ENCODE assay signal across 24 cellular contexts in genomic region chr2:130834923-130835765, GRCh38. TPM values are rescaled to one million over a fixed set of nuclear protein-coding genes. Genes with fewer than 3 reads are reported as not detected.
DNase-seq lines count a peak whose midpoint lies in the region; FAIRE-seq and TF ChIP-seq lines count a peak whose summit lies in the region.
"Had no signal": no experiment of that assay in that cellular context is flagged by ENCODE, and none has a peak within 500 bp of the region (broad histone marks: within the 10 kb centered on the region; RNA-seq: fewer than 3 reads in every experiment).

No MANE protein-coding gene starts in this region.

- H3K36me3 Mint-ChIP-seq in neural crest cell (ENCODE audit: low read depth): no peaks in the 10 kb centered on the region
- H3K36me3 Mint-ChIP-seq: activated CD4-positive, alpha-beta memory T cell treated with anti-CD3 and anti-CD28 coated beads for 36 hours; CD4-positive, alpha-beta memory T cell; naive thymus-derived CD8-positive, alpha-beta T cell; stimulated activated memory B cell treated with anti-CD40 and anti-IgM and Interleukin-4, amounts not matched to agents 10 μg/mL and 1 μg/mL and 100 μg/mL, for 72 hours had no signal

- no peaks in the 10 kb centered on the region for H3K9me3 Mint-ChIP-seq in neural crest cell
- H3K9me3 Mint-ChIP-seq: activated B cell treated with CpG ODN at 0.5 μM for 24 hours; activated CD4-positive, alpha-beta memory T cell treated with anti-CD3 and anti-CD28 coated beads for 36 hours; CD4-positive, alpha-beta memory T cell; T-helper 2 cell treated with Interferon-gamma antibody and Interleukin-4, amounts not matched to agents 5 μg/mL and 100 μg/mL, for 36 hours had no signal

- no peak overlapping the region for H3K4me3 ChIP-seq in BLaER1
- H3K4me3 ChIP-seq: adrenal gland, cardiac muscle cell, testis had no signal

- H3K27me3 ChIP-seq in BLaER1: peaks cover 49% of the 10 kb centered on the region
- H3K27me3 ChIP-seq: testis had no signal

- H3K27ac ChIP-seq in BLaER1: no peak overlapping the region
- peak overlapping the region; percentile 84 for H3K27ac ChIP-seq in VCaP
- H3K27ac ChIP-seq: adrenal gland, cardiac muscle cell, HL-60, testis had no signal

- H3K4me2 ChIP-seq in BLaER1: peak overlapping the region; percentile 96

- no peak overlapping the region for H3K9ac ChIP-seq in BLaER1

- peak overlapping the region; percentile 64 for H3K4me3 Mint-ChIP-seq in neural crest cell
- H3K4me3 Mint-ChIP-seq: activated B cell treated with CpG ODN at 0.5 μM for 24 hours; activated CD4-positive, alpha-beta memory T cell treated with anti-CD3 and anti-CD28 coated beads for 36 hours; stimulated activated memory B cell treated with anti-CD40 and anti-IgM and Interleukin-4, amounts not matched to agents 10 μg/mL and 1 μg/mL and 100 μg/mL, for 72 hours; T-helper 2 cell treated with Interferon-gamma antibody and Interleukin-4, amounts not matched to agents 5 μg/mL and 100 μg/mL, for 36 hours had no signal

- DNase-seq in D721Med (ENCODE audit: insufficient read length, low spot score) (peak; percentile 76), neural crest cell (ENCODE audit: low read depth, low spot score) (no peak), glomerular visceral epithelial cell (ENCODE audit: extremely low spot score) (no peak), HK-2 (ENCODE audit: unreplicated experiment) (no peak)
- DNase-seq in stimulated activated CD4-positive, alpha-beta T cell treated with anti-CD3 and anti-CD28 coated beads, Interleukin-15, amount 100 ng/mL, for 24 hours: no peak
- DNase-seq: activated B cell treated with CpG ODN at 0.5 μM for 24 hours; activated CD4-positive, alpha-beta memory T cell treated with anti-CD3 and anti-CD28 coated beads for 36 hours; adrenal gland; CD4-positive, alpha-beta memory T cell; GDM1; glutamatergic neuron; H7; left colon; NCI-H1105 treated with DMSO at 0.1 percent for 48 hours; NK-92 treated with Interleukin-12 subunit alpha and Interleukin-12 subunit beta, amount 100 ng/mL, for 24 hours; testis had no signal

- peaks cover 7% of the 10 kb centered on the region; the same call in 1 of the 2 replicates for H4K20me1 ChIP-seq in BLaER1

- FAIRE-seq in D721Med (lab: Jason Lieb, UNC): no peak
- FAIRE-seq: endometrium had no signal

- peaks cover 42% of the 10 kb centered on the region for H3K27me3 Mint-ChIP-seq in neural crest cell (ENCODE audit: low read depth)

- H3K27ac Mint-ChIP-seq in neural crest cell (ENCODE audit: unreplicated experiment): peak overlapping the region; percentile 16
- H3K27ac Mint-ChIP-seq: activated B cell treated with CpG ODN at 0.5 μM for 24 hours; activated CD4-positive, alpha-beta memory T cell treated with anti-CD3 and anti-CD28 coated beads for 36 hours; CD4-positive, alpha-beta memory T cell; stimulated activated memory B cell treated with anti-CD40 and anti-IgM and Interleukin-4, amounts not matched to agents 10 μg/mL and 1 μg/mL and 100 μg/mL, for 72 hours; T-helper 2 cell treated with Interferon-gamma antibody and Interleukin-4, amounts not matched to agents 5 μg/mL and 100 μg/mL, for 36 hours had no signal

- no peaks in the 10 kb centered on the region for H3K36me3 ChIP-seq in BLaER1
- H3K36me3 ChIP-seq: adrenal gland, cardiac muscle cell had no signal

- H3K4me1 ChIP-seq in BLaER1: peaks cover 73% of the 10 kb centered on the region
- H3K4me1 ChIP-seq: adrenal gland, testis had no signal

- TF ChIP-seq CTCF in D721Med (IDR thresholded peaks at IDR 0.05; ENCODE audit: insufficient read depth, missing control alignments) (no peak), VCaP (conservative IDR thresholded peaks at IDR 0.05) (no peak), neural crest cell (conservative IDR thresholded peaks at IDR 0.05) (no peak)

- H3K4me1 Mint-ChIP-seq in neural crest cell: peaks cover 30% of the 10 kb centered on the region
- H3K4me1 Mint-ChIP-seq: CD4-positive, alpha-beta memory T cell had no signal

- H3K9me3 ChIP-seq in BLaER1: no peaks in the 10 kb centered on the region
- H3K9me3 ChIP-seq: adrenal gland, testis had no signal

RNA-seq across cellular contexts. Expression of gene ARHGEF4, which starts 1.6 kb away (rescaled TPM):
- 20.0 and 22.1 TPM in 2 replicates for total RNA-seq in neural crest cell
